In the genomic region with DNA sequence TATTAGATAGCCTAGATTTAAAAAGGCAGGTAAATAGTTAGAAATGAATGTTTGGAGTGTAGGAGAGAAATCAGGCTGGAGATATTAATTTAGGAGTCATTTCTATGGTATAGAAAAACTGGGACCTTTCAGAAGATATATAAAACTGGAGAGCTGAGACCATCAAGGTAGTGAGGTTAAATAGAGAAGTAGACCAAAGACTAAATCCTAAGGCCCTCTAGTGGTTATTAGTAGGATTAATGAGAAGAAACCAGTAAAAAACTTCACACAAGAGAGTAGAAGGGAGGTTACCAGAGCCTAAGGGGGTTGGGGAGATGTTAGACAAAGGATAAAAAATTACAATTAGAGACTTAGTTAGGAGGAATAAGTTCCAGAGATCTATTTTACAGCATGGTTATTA, we compare ENCODE assay signal across 11 cellular contexts.
DNase-seq lines count a peak whose midpoint lies in the region; ATAC-seq, FAIRE-seq and TF ChIP-seq lines count a peak whose summit lies in the region.
"Had no signal": no experiment of that assay in that cellular context is flagged by ENCODE, and none has a peak within 500 bp of the region (broad histone marks: within the 10 kb centered on the region; RNA-seq: fewer than 3 reads in every experiment).

No MANE protein-coding gene starts in this region.

- H3K9ac ChIP-seq in astrocyte (ENCODE audit: low read length): no peak overlapping the region

- peaks cover 4% of the 10 kb centered on the region for H3K9me3 Mint-ChIP-seq in astrocyte (ENCODE audit: unreplicated experiment)
- peaks cover 0 to 6% of the 10 kb centered on the region in 2 donors for H3K9me3 Mint-ChIP-seq in stimulated activated naive CD8-positive, alpha-beta T cell treated with anti-CD3 and anti-CD28 coated beads, Interleukin-15, amount 100 ng/mL, for 72 hours

- H3K27me3 ChIP-seq in astrocyte (ENCODE audit: insufficient read depth, low read length) (no peaks in the 10 kb centered on the region), osteoblast (ENCODE audit: insufficient read depth, low read length) (no peaks in the 10 kb centered on the region)

- ATAC-seq in stimulated activated naive CD8-positive, alpha-beta T cell treated with anti-CD3 and anti-CD28 coated beads, Interleukin-15, amount 100 ng/mL, for 72 hours: no peak
- ATAC-seq in GM19452 (IDR thresholded peaks at IDR 0.05; ENCODE audit: unreplicated experiment) (no peak), left lobe of liver (no peak)

- H3K4me1 ChIP-seq in astrocyte (ENCODE audit: insufficient read depth, low read length) (no peaks in the 10 kb centered on the region), osteoblast (ENCODE audit: insufficient read depth, low read length) (no peaks in the 10 kb centered on the region)

- TF ChIP-seq CTCF in LNCAP (IDR thresholded peaks at IDR 0.05) (0 out of 2 replicates have a peak, but pooled peaks have one; percentile 7), astrocyte (IDR thresholded peaks at IDR 0.05; ENCODE audit: insufficient read depth, low read depth, low read length) (no peak), osteoblast (IDR thresholded peaks at IDR 0.05; ENCODE audit: extremely low read depth, low read depth, low read length) (peak; percentile 20)

- H4K20me1 ChIP-seq in astrocyte (ENCODE audit: insufficient read depth, low read length) (no peaks in the 10 kb centered on the region), osteoblast (ENCODE audit: insufficient read depth, low read length) (no peaks in the 10 kb centered on the region)

- H3K4me1 Mint-ChIP-seq in astrocyte (ENCODE audit: low read depth, unreplicated experiment): no peaks in the 10 kb centered on the region
- H3K4me1 Mint-ChIP-seq in stimulated activated naive CD8-positive, alpha-beta T cell treated with anti-CD3 and anti-CD28 coated beads, Interleukin-15, amount 100 ng/mL, for 72 hours: no peaks in the 10 kb centered on the region

- no peaks in the 10 kb centered on the region for H3K27me3 Mint-ChIP-seq in astrocyte (ENCODE audit: low read depth, unreplicated experiment)
- H3K27me3 Mint-ChIP-seq in stimulated activated naive CD8-positive, alpha-beta T cell treated with anti-CD3 and anti-CD28 coated beads, Interleukin-15, amount 100 ng/mL, for 72 hours: no peaks in the 10 kb centered on the region

- H3K4me3 ChIP-seq in astrocyte (ENCODE audit: insufficient read depth, low read depth, low read length) (no peak overlapping the region), osteoblast (ENCODE audit: insufficient read depth, low read length) (no peak overlapping the region)
- H3K4me3 ChIP-seq: thoracic aorta had no signal

- peak; percentile 88 for FAIRE-seq in astrocyte (lab: Jason Lieb, UNC)

- H2AFZ ChIP-seq in astrocyte (ENCODE audit: low read depth, low read length) (no peak overlapping the region), osteoblast (ENCODE audit: low read length) (no peak overlapping the region)

- H3K79me2 ChIP-seq in astrocyte (ENCODE audit: insufficient read depth, low read length) (no peaks in the 10 kb centered on the region), osteoblast (ENCODE audit: insufficient read depth, low read length) (no peaks in the 10 kb centered on the region)

- no peak overlapping the region for H3K27ac Mint-ChIP-seq in astrocyte (ENCODE audit: unreplicated experiment)
- H3K27ac Mint-ChIP-seq in stimulated activated naive CD8-positive, alpha-beta T cell treated with anti-CD3 and anti-CD28 coated beads, Interleukin-15, amount 100 ng/mL, for 72 hours: no peak overlapping the region

- no peak overlapping the region for H3K4me2 ChIP-seq in astrocyte (ENCODE audit: low read length)
- H3K4me2 ChIP-seq in osteoblast (ENCODE audit: insufficient read depth, low read length): no peak overlapping the region

- DNase-seq in NCI-H1694 treated with DMSO at 0.1 percent for 48 hours (lab: John Stamatoyannopoulos, UW) (peak; percentile 3), NCI-H1694 (lab: John Stamatoyannopoulos, UW) (no peak), astrocyte (ENCODE audit: low read depth) (no peak), osteoblast (ENCODE audit: insufficient read length, low spot score, missing footprints) (peak; percentile 15), left lobe of liver (ENCODE audit: low spot score) (no peak)
- DNase-seq in stimulated activated naive CD8-positive, alpha-beta T cell treated with anti-CD3 and anti-CD28 coated beads, Interleukin-15, amount 100 ng/mL, for 72 hours: no peak
- DNase-seq: activated naive CD4-positive, alpha-beta T cell; stimulated activated CD4-positive, alpha-beta T cell treated with anti-CD3 and anti-CD28 coated beads, Interleukin-4, amount 100 ng/mL, for 4 hours had no signal

- H3K4me3 Mint-ChIP-seq in astrocyte (ENCODE audit: unreplicated experiment): no peak overlapping the region
- H3K4me3 Mint-ChIP-seq in stimulated activated naive CD8-positive, alpha-beta T cell treated with anti-CD3 and anti-CD28 coated beads, Interleukin-15, amount 100 ng/mL, for 72 hours: no peak overlapping the region

- H3K9me3 ChIP-seq in astrocyte (ENCODE audit: insufficient read depth, low read depth, low read length): no peaks in the 10 kb centered on the region
- H3K9me3 ChIP-seq in osteoblast (ENCODE audit: low read depth, low read length): peaks cover 3% of the 10 kb centered on the region
- H3K9me3 ChIP-seq: thoracic aorta had no signal

- H3K36me3 ChIP-seq in astrocyte (ENCODE audit: insufficient read depth, low read length): no peaks in the 10 kb centered on the region
- no peaks in the 10 kb centered on the region for H3K36me3 ChIP-seq in osteoblast (ENCODE audit: insufficient read depth, low read length)
- H3K36me3 ChIP-seq: thoracic aorta had no signal

- no peaks in the 10 kb centered on the region for H3K36me3 Mint-ChIP-seq in astrocyte (ENCODE audit: low read depth, unreplicated experiment)

- no peak overlapping the region for H3K27ac ChIP-seq in astrocyte (ENCODE audit: low read depth, low read length)
- no peak overlapping the region for H3K27ac ChIP-seq in osteoblast (ENCODE audit: low read depth, low read length)
- H3K27ac ChIP-seq: thoracic aorta had no signal

Comparison
In these comparisons a context has a peak if more than half of its experiments do, and no peak if none do; other contexts are left out.
1. DNase-seq: peak in NCI-H1694 treated with DMSO at 0.1 percent for 48 hours (single experiment) and osteoblast (single experiment); none in NCI-H1694 (single experiment), astrocyte (single experiment), stimulated activated naive CD8-positive, alpha-beta T cell treated with anti-CD3 and anti-CD28 coated beads, Interleukin-15, amount 100 ng/mL, for 72 hours (0 of 2) and left lobe of liver (single experiment).